Comparison of ENCODE assay signal across 9 cellular contexts in genomic region chr9:100222674-100223073, GRCh38.
A peak's percentile ranks its signal among the peaks of the same experiment; 100 is the strongest.
DNase-seq lines count a peak whose midpoint lies in the region; ATAC-seq and TF ChIP-seq lines count a peak whose summit lies in the region.
"Had no signal": no experiment of that assay in that cellular context is flagged by ENCODE, and none has a peak within 500 bp of the region (broad histone marks: within the 10 kb centered on the region; RNA-seq: fewer than 3 reads in every experiment).

No MANE protein-coding gene starts in this region.

- H3K27me3 ChIP-seq in neural progenitor cell, result no peaks in the 10 kb centered on the region

- H3K4me1 Mint-ChIP-seq in neural progenitor cell, result no peaks in the 10 kb centered on the region

- ATAC-seq in GM21360 (IDR thresholded peaks at IDR 0.05; ENCODE audit: unreplicated experiment), result no peak

- no peak overlapping the region for H3K4me3 ChIP-seq in neural progenitor cell

- no peaks in the 10 kb centered on the region for H3K36me3 ChIP-seq in neural progenitor cell

- TF ChIP-seq CTCF in neural progenitor cell (IDR thresholded peaks at IDR 0.05), result peak; percentile 48

- H3K79me2 ChIP-seq in neural progenitor cell (ENCODE audit: low read depth), result no peaks in the 10 kb centered on the region

- H3K4me1 ChIP-seq in neural progenitor cell, result no peaks in the 10 kb centered on the region

- H3K9ac ChIP-seq in neural progenitor cell, result no peak overlapping the region

- peaks cover 9% of the 10 kb centered on the region for H3K36me3 Mint-ChIP-seq in neural progenitor cell

- H3K27me3 Mint-ChIP-seq in neural progenitor cell (ENCODE audit: insufficient read depth, low read depth), result no peaks in the 10 kb centered on the region
- H3K27me3 Mint-ChIP-seq: dendritic cell treated with granulocyte-macrophage colony-stimulating factor and Interleukin-4, amounts not matched to agents 40 ng/mL and 50 ng/mL, for 4 days had no signal

- H3K9me3 Mint-ChIP-seq in neural progenitor cell, result no peaks in the 10 kb centered on the region
- H3K9me3 Mint-ChIP-seq: dendritic cell treated with granulocyte-macrophage colony-stimulating factor and Interleukin-4, amounts not matched to agents 40 ng/mL and 50 ng/mL, for 4 days had no signal

- H3F3A ChIP-seq in neural progenitor cell (ENCODE audit: low read depth), result no peaks in the 10 kb centered on the region

- no peaks in the 10 kb centered on the region for H3K9me3 ChIP-seq in neural progenitor cell (ENCODE audit: low read depth)

- H2AFZ ChIP-seq in neural progenitor cell (replicated peaks), result no peak overlapping the region

- DNase-seq in ELR (ENCODE audit: low read depth) (peak; percentile 64), M059J (ENCODE audit: low read depth) (peak; percentile 64), cerebellar cortex (ENCODE audit: low spot score) (peak; percentile 64), neural progenitor cell (ENCODE audit: low spot score) (peak; percentile 7), iPS-NIHi7 (ENCODE audit: extremely low spot score) (no peak), COLO668 (lab: John Stamatoyannopoulos, UW; ENCODE audit: unreplicated experiment) (no peak)
- no peak for DNase-seq in NK-92 treated with Interleukin-12 subunit alpha and Interleukin-12 subunit beta, amount 100 ng/mL, for 24 hours (lab: John Stamatoyannopoulos, UW)

- H3K27ac Mint-ChIP-seq in neural progenitor cell, result no peak overlapping the region
- H3K27ac Mint-ChIP-seq: dendritic cell treated with granulocyte-macrophage colony-stimulating factor and Interleukin-4, amounts not matched to agents 40 ng/mL and 50 ng/mL, for 4 days had no signal

- H3K4me2 ChIP-seq in neural progenitor cell, result no peak overlapping the region

- no peaks in the 10 kb centered on the region for H4K20me1 ChIP-seq in neural progenitor cell (ENCODE audit: low read depth)

- no peak overlapping the region for H3K27ac ChIP-seq in neural progenitor cell

- H3K4me3 Mint-ChIP-seq in neural progenitor cell, result no peak overlapping the region
- H3K4me3 Mint-ChIP-seq: dendritic cell treated with granulocyte-macrophage colony-stimulating factor and Interleukin-4, amounts not matched to agents 40 ng/mL and 50 ng/mL, for 4 days had no signal

Comparison
In these comparisons a context has a peak if more than half of its experiments do, and no peak if none do; other contexts are left out.
1. DNase-seq: peak in ELR (single experiment), M059J (single experiment), cerebellar cortex (single experiment) and neural progenitor cell (single experiment); none in iPS-NIHi7 (single experiment), NK-92 treated with Interleukin-12 subunit alpha and Interleukin-12 subunit beta, amount 100 ng/mL, for 24 hours (single experiment) and COLO668 (single experiment).